Comparison of ENCODE assay signal across 20 cellular contexts in genomic region chr11:30774451-30774850, GRCh38.
A peak's percentile ranks its signal among the peaks of the same experiment; 100 is the strongest.
DNase-seq lines count a peak whose midpoint lies in the region; ATAC-seq, FAIRE-seq and TF ChIP-seq lines count a peak whose summit lies in the region.
"Had no signal": no experiment of that assay in that cellular context is flagged by ENCODE, and none has a peak within 500 bp of the region (broad histone marks: within the 10 kb centered on the region; RNA-seq: fewer than 3 reads in every experiment).

No MANE protein-coding gene starts in this region.

- no peak for TF ChIP-seq POLR2A in transverse colon (IDR thresholded peaks at IDR 0.05)

- H3K36me3 ChIP-seq in cardiac muscle cell (no peaks in the 10 kb centered on the region), left ventricle myocardium inferior (no peaks in the 10 kb centered on the region), iPS DF 6.9 (ENCODE audit: control insufficient read depth, insufficient read depth, low read length) (no peaks in the 10 kb centered on the region), pancreas (no peaks in the 10 kb centered on the region), transverse colon (no peaks in the 10 kb centered on the region)
- H3K36me3 ChIP-seq: SJCRH30 had no signal

- H3K27ac ChIP-seq in cardiac muscle cell (no peak overlapping the region), left ventricle myocardium inferior (replicated peaks) (no peak overlapping the region), iPS DF 6.9 (ENCODE audit: low read length) (no peak overlapping the region), pancreas (no peak overlapping the region), transverse colon (no peak overlapping the region)
- H3K27ac ChIP-seq: 22Rv1, C4-2B, RWPE1, SJCRH30 had no signal

- H3K4me3 ChIP-seq in cardiac muscle cell, result peak overlapping the region; percentile 5
- no peak overlapping the region for H3K4me3 ChIP-seq in left ventricle myocardium inferior
- no peak overlapping the region for H3K4me3 ChIP-seq in iPS DF 6.9 (ENCODE audit: low read length)
- H3K4me3 ChIP-seq in pancreas, result no peak overlapping the region
- H3K4me3 ChIP-seq in transverse colon, result no peak overlapping the region
- H3K4me3 ChIP-seq: SJCRH30 had no signal

- H3K4me3 Mint-ChIP-seq in neural crest cell (no peak overlapping the region), immature natural killer cell (no peak overlapping the region)

- ATAC-seq in pancreas, result no peak
- ATAC-seq: HCT116 had no signal

- in situ Hi-C loops in transverse colon (cut with MboI; ENCODE audit: low pct_ligation_motif_present in 1 of 4, low pct_unique_long_range_greater_than_20kb in 1 of 4, low sequenced_read_pairs in 3 of 4), result no loop called here

- H3K27ac Mint-ChIP-seq in neural crest cell (ENCODE audit: unreplicated experiment) (no peak overlapping the region), immature natural killer cell (no peak overlapping the region)

- no peak for TF ChIP-seq EP300 in transverse colon (IDR thresholded peaks at IDR 0.05; ENCODE audit: low read depth)

- peaks cover 21% of the 10 kb centered on the region for H3K4me1 Mint-ChIP-seq in neural crest cell
- no peaks in the 10 kb centered on the region for H3K4me1 Mint-ChIP-seq in immature natural killer cell

- no CpG with 5 or more reads among the region's 2 CpGs for WGBS in iPS DF 6.9 (ENCODE audit: insufficient coverage, insufficient read length)
- whole genome bisulfite sequencing in pancreas, 2 donors, result 33 to 39% methylated on average over 2 of the region's 2 CpGs
- 42 to 45% methylated on average over 2 of the region's 2 CpGs for WGBS in transverse colon (ENCODE audit: low coverage in 1 of 2), 2 donors

- H3K36me3 Mint-ChIP-seq in neural crest cell (ENCODE audit: low read depth), result no peaks in the 10 kb centered on the region
- no peaks in the 10 kb centered on the region for H3K36me3 Mint-ChIP-seq in immature natural killer cell

- TF ChIP-seq CTCF in cardiac muscle cell (IDR thresholded peaks at IDR 0.05; ENCODE audit: low read depth, low read length) (no peak), left ventricle myocardium inferior (IDR thresholded peaks at IDR 0.05; ENCODE audit: borderline replicate concordance) (no peak), neural crest cell (conservative IDR thresholded peaks at IDR 0.05) (no peak), pancreas (IDR thresholded peaks at IDR 0.05) (no peak), transverse colon (IDR thresholded peaks at IDR 0.05) (no peak)

- H3K4me1 ChIP-seq in cardiac muscle cell (ENCODE audit: low read depth) (peaks cover 29% of the 10 kb centered on the region), left ventricle myocardium inferior (peaks cover 5% of the 10 kb centered on the region), iPS DF 6.9 (ENCODE audit: control insufficient read depth, insufficient read depth, low read length) (no peaks in the 10 kb centered on the region), pancreas (no peaks in the 10 kb centered on the region), transverse colon (no peaks in the 10 kb centered on the region)
- H3K4me1 ChIP-seq: Caco-2, SJCRH30 had no signal

- H3K9me3 ChIP-seq in cardiac muscle cell (ENCODE audit: low read depth) (no peaks in the 10 kb centered on the region), left ventricle myocardium inferior (replicated peaks) (no peaks in the 10 kb centered on the region), iPS DF 6.9 (ENCODE audit: control insufficient read depth, insufficient read depth, low read length) (no peaks in the 10 kb centered on the region), pancreas (no peaks in the 10 kb centered on the region), transverse colon (no peaks in the 10 kb centered on the region)
- H3K9me3 ChIP-seq: Caco-2, SJCRH30 had no signal

- H3K9me3 Mint-ChIP-seq in neural crest cell (no peaks in the 10 kb centered on the region), immature natural killer cell (peaks cover 0 to 8% (median 4%) of the 10 kb centered on the region in 6 donors)

- intact Hi-C loops in left ventricle myocardium inferior (cut with micrococcal nuclease) (no loop called here), pancreas (cut with DNase I) (no loop called here), transverse colon (cut with DNase I; ENCODE audit: low total_unique reads) (no loop called here)

- H3K27me3 Mint-ChIP-seq in neural crest cell (ENCODE audit: low read depth) (no peaks in the 10 kb centered on the region), immature natural killer cell (ENCODE audit: low read depth in 3 of 3) (peaks cover 0 to 12% (median 2%) of the 10 kb centered on the region in 3 donors)

- DNase-seq in cardiac muscle cell (ENCODE audit: low read depth in 1 of 2, low spot score in 1 of 2) (peak in 1 of 2 donors; percentile 57), left ventricle myocardium inferior (no peak), iPS DF 6.9 (ENCODE audit: low read depth, low spot score) (peak; percentile 16), neural crest cell (ENCODE audit: low read depth, low spot score) (peak; percentile 34), immature natural killer cell (no peak), pancreas (no peak), transverse colon (no peak)
- DNase-seq in stimulated activated CD4-positive, alpha-beta T cell treated with anti-CD3 and anti-CD28 coated beads, Interleukin-12 subunit alpha, Interleukin-12 subunit beta, amount 100 ng/mL, for 4 hours, result no peak
- DNase-seq: Caco-2; DMS53; NCI-H1436 treated with DMSO at 0.1 percent for 48 hours; NCI-H2081 treated with DMSO at 0.1 percent for 48 hours; NCI-H524; NK-92 treated with Interleukin-12 subunit alpha and Interleukin-12 subunit beta, amount 100 ng/mL, for 24 hours; OCI-M1; SJCRH30 had no signal

- FAIRE-seq in pancreas (lab: Jason Lieb, UNC), result no peak

- no peaks in the 10 kb centered on the region for H3K27me3 ChIP-seq in cardiac muscle cell
- no peaks in the 10 kb centered on the region for H3K27me3 ChIP-seq in left ventricle myocardium inferior (ENCODE audit: low read depth)
- H3K27me3 ChIP-seq in iPS DF 6.9 (ENCODE audit: control insufficient read depth, insufficient read depth, low read length), result no peaks in the 10 kb centered on the region
- no peaks in the 10 kb centered on the region for H3K27me3 ChIP-seq in pancreas
- no peaks in the 10 kb centered on the region for H3K27me3 ChIP-seq in transverse colon
- H3K27me3 ChIP-seq: SJCRH30 had no signal

Comparison
In these comparisons a context has a peak if more than half of its experiments do, and no peak if none do; other contexts are left out.
1. DNase-seq: peak in iPS DF 6.9 (single experiment) and neural crest cell (single experiment); none in left ventricle myocardium inferior (single experiment), stimulated activated CD4-positive, alpha-beta T cell treated with anti-CD3 and anti-CD28 coated beads, Interleukin-12 subunit alpha, Interleukin-12 subunit beta, amount 100 ng/mL, for 4 hours (single experiment), immature natural killer cell (0 of 3), pancreas (0 of 6) and transverse colon (single experiment).